ENCODE assay signal across 8 cellular contexts in genomic region chr3:138835846-138836245, GRCh38. TPM values are rescaled to one million over a fixed set of nuclear protein-coding genes. Genes with fewer than 3 reads are reported as not detected.
A peak's percentile ranks its signal among the peaks of the same experiment; 100 is the strongest.
DNase-seq lines count a peak whose midpoint lies in the region; ATAC-seq and TF ChIP-seq lines count a peak whose summit lies in the region.
"Not testable (repeated sequence)": the region's sequence is repeated elsewhere in the genome, so short reads cannot be mapped to it uniquely, and the experiment has no call there.

No MANE protein-coding gene starts in this region.

- peak overlapping the region in 1 of 8 donors; percentile 29 for H3K4me3 Mint-ChIP-seq in CD4-positive, alpha-beta memory T cell
- H3K4me3 Mint-ChIP-seq in MCF 10A (ENCODE audit: unreplicated experiment) = peak overlapping the region; percentile 82
- peak overlapping the region in 6 of 8 donors; percentile 45 to 97 (median 66) for H3K4me3 Mint-ChIP-seq in naive B cell
- H3K4me3 Mint-ChIP-seq in progenitor cell of endocrine pancreas (ENCODE audit: low read depth) = peak overlapping the region; percentile 9

- BruUV-seq in MCF 10A (replicated peaks; lab: Mats Ljungman, UMichigan) = not testable (repeated sequence)

- H3K36me3 ChIP-seq in CD4-positive, alpha-beta memory T cell (ENCODE audit: insufficient read depth, low read length); Karpas-422 (ENCODE audit: insufficient read depth, low read length); cardiac muscle cell; thymus (ENCODE audit: control insufficient read depth, insufficient read depth): not testable (repeated sequence)

- H3K9me3 Mint-ChIP-seq in CD4-positive, alpha-beta memory T cell; MCF 10A (ENCODE audit: unreplicated experiment); naive B cell; progenitor cell of endocrine pancreas (ENCODE audit: low read depth): not testable (repeated sequence)

- peaks cover 17 to 28% (median 23%) of the 10 kb centered on the region in 4 donors for H3K4me1 Mint-ChIP-seq in CD4-positive, alpha-beta memory T cell
- peaks cover 17% of the 10 kb centered on the region for H3K4me1 Mint-ChIP-seq in MCF 10A (ENCODE audit: insufficient read depth, unreplicated experiment)
- peaks cover 14 to 22% (median 16%) of the 10 kb centered on the region in 3 donors for H3K4me1 Mint-ChIP-seq in naive B cell
- peaks cover 12% of the 10 kb centered on the region for H3K4me1 Mint-ChIP-seq in progenitor cell of endocrine pancreas (ENCODE audit: low read depth)

- not testable (repeated sequence) for ATAC-seq in naive B cell (ENCODE audit: low read depth in 2 of 2)

- CTCF ChIA-PET in CD4-positive, alpha-beta memory T cell (lab: Charles Lee; ENCODE audit: partially characterized antibody) = interaction anchor here (0.9 to 2.4 kb wide), 4 partner anchors 11 to 88 kb away, joined by 3 to 17 read pairs (median 4); no protein-coding TSS in a partner anchor
- CTCF ChIA-PET in MCF 10A (lab: Yijun Ruan, JAX) = interaction anchor here (0.6 to 2.6 kb wide), 5 partner anchors 25 to 148 kb away, joined by 3 to 15 read pairs (median 3); no protein-coding TSS in a partner anchor

- H2AFZ ChIP-seq in Karpas-422 (ENCODE audit: low read length) = not testable (repeated sequence)

- H3K27ac Mint-ChIP-seq in CD4-positive, alpha-beta memory T cell = peak overlapping the region in 4 of 7 donors; percentile 70 to 98 (median 90)
- H3K27ac Mint-ChIP-seq in MCF 10A (ENCODE audit: low read depth, unreplicated experiment) (peak overlapping the region; percentile 90), naive B cell (peak overlapping the region in 1 of 6 donors; percentile 90), progenitor cell of endocrine pancreas (peak overlapping the region; percentile 33)

- H3K4me1 ChIP-seq in CD4-positive, alpha-beta memory T cell (ENCODE audit: insufficient read depth, low read length) = peaks cover 21% of the 10 kb centered on the region
- peaks cover 14% of the 10 kb centered on the region for H3K4me1 ChIP-seq in Karpas-422 (ENCODE audit: low read length)
- H3K4me1 ChIP-seq in cardiac muscle cell (ENCODE audit: low read depth); thymus (ENCODE audit: control insufficient read depth, insufficient read depth, low read length): not testable (repeated sequence)

- H3K9me2 ChIP-seq in Karpas-422 (replicated peaks; ENCODE audit: insufficient read depth, low read length) = not testable (repeated sequence)

- POLR2A ChIA-PET in CD4-positive, alpha-beta memory T cell (lab: Charles Lee; ENCODE audit: partially characterized antibody) = interaction anchor here (1.1 to 2.3 kb wide), 5 partner anchors 13 to 649 kb away, joined by 3 to 19 read pairs (median 4); partner anchors contain the start of genes CEP70 and FAIM
- POLR2A ChIA-PET in MCF 10A (lab: Yijun Ruan, JAX) = interaction anchor here (0.6 to 3.2 kb wide), 14 partner anchors 10 to 473 kb away, joined by 3 to 28 read pairs (median 4); no protein-coding TSS in a partner anchor

- not testable (repeated sequence) for H3K9ac ChIP-seq in Karpas-422 (ENCODE audit: low read length)

- H3K36me3 Mint-ChIP-seq in CD4-positive, alpha-beta memory T cell = peaks cover 0 to 15% of the 10 kb centered on the region in 2 donors
- not testable (repeated sequence) for H3K36me3 Mint-ChIP-seq in MCF 10A (ENCODE audit: insufficient read depth, unreplicated experiment); naive B cell; progenitor cell of endocrine pancreas (ENCODE audit: insufficient read depth)

- not testable (repeated sequence) for H3K27ac ChIP-seq in CD4-positive, alpha-beta memory T cell (ENCODE audit: low read depth, low read length); Karpas-422 (ENCODE audit: low read length)
- H3K27ac ChIP-seq in VCaP = peak overlapping the region; percentile 93
- H3K27ac ChIP-seq in cardiac muscle cell = peak overlapping the region; percentile 94
- peak overlapping the region; percentile 18 for H3K27ac ChIP-seq in thymus (ENCODE audit: low read depth)

- intact Hi-C loops in CD4-positive, alpha-beta memory T cell (cut with micrococcal nuclease) = loop anchor here (2.0 to 10.0 kb wide), 3 partner anchors 141 to 241 kb away; partner anchors contain the start of genes CEP70 and FAIM
- intact Hi-C loops in MCF 10A (cut with micrococcal nuclease) = loop anchor here (2.0 to 10.0 kb wide), 3 partner anchors 61 to 341 kb away; partner anchors contain the start of gene CEP70

- not testable (repeated sequence) for H3K4me3 ChIP-seq in CD4-positive, alpha-beta memory T cell (ENCODE audit: low read length in 2 of 2); Karpas-422 (ENCODE audit: low read length); thymus (ENCODE audit: low read length)
- peak overlapping the region; percentile 93 for H3K4me3 ChIP-seq in cardiac muscle cell

- not testable (repeated sequence) for H4K20me1 ChIP-seq in Karpas-422 (ENCODE audit: insufficient read depth, low read depth, low read length)

- H3K27me3 ChIP-seq in CD4-positive, alpha-beta memory T cell (ENCODE audit: insufficient read depth, low read length); Karpas-422 (ENCODE audit: low read length); cardiac muscle cell; thymus (ENCODE audit: control insufficient read depth, insufficient read depth): not testable (repeated sequence)

- H3K9me3 ChIP-seq in CD4-positive, alpha-beta memory T cell (ENCODE audit: control insufficient read depth in 1 of 2, low read length in 2 of 2); Karpas-422 (ENCODE audit: low read length); cardiac muscle cell (ENCODE audit: low read depth); thymus (ENCODE audit: control insufficient read depth): not testable (repeated sequence)

- peak overlapping the region; percentile 70 for H3K4me2 ChIP-seq in Karpas-422 (ENCODE audit: low read depth, low read length, poor library complexity, severe bottlenecking)

- H3K27me3 Mint-ChIP-seq in CD4-positive, alpha-beta memory T cell; MCF 10A (ENCODE audit: insufficient read depth, unreplicated experiment); naive B cell; progenitor cell of endocrine pancreas: not testable (repeated sequence)

- TF ChIP-seq CTCF in VCaP (conservative IDR thresholded peaks at IDR 0.05); MCF 10A (IDR thresholded peaks at IDR 0.05; ENCODE audit: unreplicated experiment); cardiac muscle cell (IDR thresholded peaks at IDR 0.05; ENCODE audit: low read depth, low read length); progenitor cell of endocrine pancreas (IDR thresholded peaks at IDR 0.05; ENCODE audit: unreplicated experiment): not testable (repeated sequence)

- H3K79me2 ChIP-seq in Karpas-422 (ENCODE audit: low read length) = peaks cover 33% of the 10 kb centered on the region

- not testable (repeated sequence) for DNase-seq in CD4-positive, alpha-beta memory T cell; Karpas-422; MCF 10A (ENCODE audit: unreplicated experiment); cardiac muscle cell (ENCODE audit: low read depth in 1 of 2, low spot score in 1 of 2); naive B cell; progenitor cell of endocrine pancreas (ENCODE audit: low spot score, unreplicated experiment)

- 98% methylated on average over 19 of the region's 19 CpGs for WGBS in thymus

RNA-seq across cellular contexts. Expression of gene PIK3CB, which starts 1.1 kb away (rescaled TPM):
- 10 to 100 TPM; 44.8 to 52.1 TPM for total RNA-seq in CD4-positive, alpha-beta memory T cell
- polyA plus RNA-seq in CD4-positive, alpha-beta memory T cell = 10 to 100 TPM; 14.4 to 23.9 TPM
- total RNA-seq in Karpas-422 (2014; rRNA removed; shearing (Covaris generic); ENCODE audit: low replicate concordance) = 13.0 and 35.3 TPM in 2 replicates
- total RNA-seq in MCF 10A (2022) (21.0 and 21.1 TPM in 2 replicates), cardiac muscle cell (6.5 and 8.1 TPM in 2 replicates), progenitor cell of endocrine pancreas (18.3 and 23.7 TPM in 2 replicates)
- polyA plus RNA-seq in cardiac muscle cell (12.4 and 12.6 TPM in 2 replicates), naive B cell (ENCODE audit: low read depth in 6 of 6) (10 to 100 TPM in 4 of 6 donors, 1 to 10 TPM in 2; 3.0 to 15.2 (median 10.9) TPM), thymus (20.2 TPM)
